Comparison of ENCODE assay signal across 16 cellular contexts in the genomic region with DNA sequence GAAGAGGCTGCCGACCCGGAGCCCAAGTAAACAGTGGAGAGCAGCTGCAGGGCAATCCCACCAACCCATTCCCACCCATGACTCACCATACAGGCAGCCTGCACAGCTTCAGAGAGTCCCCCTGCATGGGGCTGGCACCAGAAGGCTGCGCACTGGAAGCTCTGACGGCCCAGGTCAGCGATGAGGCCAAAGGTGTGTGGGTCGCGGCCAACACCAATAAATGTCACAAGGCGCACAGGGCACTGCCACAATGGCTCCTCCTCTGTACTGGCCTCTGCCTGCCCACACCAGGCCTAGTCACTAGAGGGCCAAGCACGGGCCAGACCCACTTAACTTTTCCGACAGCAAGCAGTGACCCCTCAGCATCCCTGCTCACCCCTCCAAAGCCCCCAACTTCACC. TPM values are rescaled to one million over a fixed set of nuclear protein-coding genes. Genes with fewer than 3 reads are reported as not detected.
"Had no signal": no experiment of that assay in that cellular context is flagged by ENCODE, and none has a peak within 500 bp of the region (broad histone marks: within the 10 kb centered on the region; RNA-seq: fewer than 3 reads in every experiment).

No MANE protein-coding gene starts in this region.

- H3K36me3 ChIP-seq: colonic mucosa had no signal

- H3K4me3 ChIP-seq: adrenal gland, colonic mucosa, heart right ventricle, left lung, SK-N-MC, tibial artery had no signal

- DNase-seq: activated CD4-positive, alpha-beta memory T cell treated with anti-CD3 and anti-CD28 coated beads, Interleukin-2, amount 10 ng/mL, durations not matched to agents 7 days and 5 days; activated CD8-positive, alpha-beta memory T cell treated with anti-CD3 and anti-CD28 coated beads, Interleukin-2, amount 50 U/mL, for 4 hours; activated naive CD4-positive, alpha-beta T cell treated with anti-CD3 and anti-CD28 coated beads for 36 hours; colonic mucosa; effector CD4-positive, alpha-beta T cell; heart right ventricle; left lung; stimulated activated CD4-positive, alpha-beta T cell treated with anti-CD3 and anti-CD28 coated beads, Interleukin-4, amount 100 ng/mL, for 24 hours; T-cell; T1000; tibial artery had no signal

- H3K27ac ChIP-seq: adrenal gland, colonic mucosa, heart right ventricle, left lung, SK-N-MC, tibial artery had no signal

- H3K4me3 Mint-ChIP-seq: activated CD4-positive, alpha-beta memory T cell treated with anti-CD3 and anti-CD28 coated beads, Interleukin-2, amount 10 ng/mL, durations not matched to agents 7 days and 5 days; activated naive CD4-positive, alpha-beta T cell treated with anti-CD3 and anti-CD28 coated beads for 36 hours; memory B cell; T-cell had no signal

- H3K9me3 ChIP-seq: adrenal gland, colonic mucosa, heart right ventricle, left lung, tibial artery had no signal

- H3K27me3 ChIP-seq: adrenal gland, colonic mucosa, heart right ventricle, left lung, tibial artery had no signal

- H3K9me3 Mint-ChIP-seq: activated CD4-positive, alpha-beta memory T cell treated with anti-CD3 and anti-CD28 coated beads, Interleukin-2, amount 10 ng/mL, durations not matched to agents 7 days and 5 days; activated naive CD4-positive, alpha-beta T cell treated with anti-CD3 and anti-CD28 coated beads for 36 hours; memory B cell; nephron; T-cell had no signal

- H3K27me3 Mint-ChIP-seq: activated CD4-positive, alpha-beta memory T cell treated with anti-CD3 and anti-CD28 coated beads, Interleukin-2, amount 10 ng/mL, durations not matched to agents 7 days and 5 days; memory B cell; T-cell had no signal

- ATAC-seq: heart right ventricle, left lung, T-cell had no signal

- H3K27ac Mint-ChIP-seq: activated CD4-positive, alpha-beta memory T cell treated with anti-CD3 and anti-CD28 coated beads, Interleukin-2, amount 10 ng/mL, durations not matched to agents 7 days and 5 days; memory B cell had no signal

RNA-seq across cellular contexts. Expression of a gene that starts 12.8 kb away (rescaled TPM):
- total RNA-seq: frontal cortex had no signal
